1 cellular context compared by ENCODE assay signal in genomic region chr3:61251174-61251972, GRCh38.
TF ChIP-seq lines count a peak whose summit lies in the region.

Gene FHIT, minus strand, starts transcription at chr3:61251452.

TF ChIP-seq in K562, 482 proteins besides CTCF, POLR2A, EP300 and RAD21 (continued from another document and continues in another):
- TF ChIP-seq, protein P1, sequence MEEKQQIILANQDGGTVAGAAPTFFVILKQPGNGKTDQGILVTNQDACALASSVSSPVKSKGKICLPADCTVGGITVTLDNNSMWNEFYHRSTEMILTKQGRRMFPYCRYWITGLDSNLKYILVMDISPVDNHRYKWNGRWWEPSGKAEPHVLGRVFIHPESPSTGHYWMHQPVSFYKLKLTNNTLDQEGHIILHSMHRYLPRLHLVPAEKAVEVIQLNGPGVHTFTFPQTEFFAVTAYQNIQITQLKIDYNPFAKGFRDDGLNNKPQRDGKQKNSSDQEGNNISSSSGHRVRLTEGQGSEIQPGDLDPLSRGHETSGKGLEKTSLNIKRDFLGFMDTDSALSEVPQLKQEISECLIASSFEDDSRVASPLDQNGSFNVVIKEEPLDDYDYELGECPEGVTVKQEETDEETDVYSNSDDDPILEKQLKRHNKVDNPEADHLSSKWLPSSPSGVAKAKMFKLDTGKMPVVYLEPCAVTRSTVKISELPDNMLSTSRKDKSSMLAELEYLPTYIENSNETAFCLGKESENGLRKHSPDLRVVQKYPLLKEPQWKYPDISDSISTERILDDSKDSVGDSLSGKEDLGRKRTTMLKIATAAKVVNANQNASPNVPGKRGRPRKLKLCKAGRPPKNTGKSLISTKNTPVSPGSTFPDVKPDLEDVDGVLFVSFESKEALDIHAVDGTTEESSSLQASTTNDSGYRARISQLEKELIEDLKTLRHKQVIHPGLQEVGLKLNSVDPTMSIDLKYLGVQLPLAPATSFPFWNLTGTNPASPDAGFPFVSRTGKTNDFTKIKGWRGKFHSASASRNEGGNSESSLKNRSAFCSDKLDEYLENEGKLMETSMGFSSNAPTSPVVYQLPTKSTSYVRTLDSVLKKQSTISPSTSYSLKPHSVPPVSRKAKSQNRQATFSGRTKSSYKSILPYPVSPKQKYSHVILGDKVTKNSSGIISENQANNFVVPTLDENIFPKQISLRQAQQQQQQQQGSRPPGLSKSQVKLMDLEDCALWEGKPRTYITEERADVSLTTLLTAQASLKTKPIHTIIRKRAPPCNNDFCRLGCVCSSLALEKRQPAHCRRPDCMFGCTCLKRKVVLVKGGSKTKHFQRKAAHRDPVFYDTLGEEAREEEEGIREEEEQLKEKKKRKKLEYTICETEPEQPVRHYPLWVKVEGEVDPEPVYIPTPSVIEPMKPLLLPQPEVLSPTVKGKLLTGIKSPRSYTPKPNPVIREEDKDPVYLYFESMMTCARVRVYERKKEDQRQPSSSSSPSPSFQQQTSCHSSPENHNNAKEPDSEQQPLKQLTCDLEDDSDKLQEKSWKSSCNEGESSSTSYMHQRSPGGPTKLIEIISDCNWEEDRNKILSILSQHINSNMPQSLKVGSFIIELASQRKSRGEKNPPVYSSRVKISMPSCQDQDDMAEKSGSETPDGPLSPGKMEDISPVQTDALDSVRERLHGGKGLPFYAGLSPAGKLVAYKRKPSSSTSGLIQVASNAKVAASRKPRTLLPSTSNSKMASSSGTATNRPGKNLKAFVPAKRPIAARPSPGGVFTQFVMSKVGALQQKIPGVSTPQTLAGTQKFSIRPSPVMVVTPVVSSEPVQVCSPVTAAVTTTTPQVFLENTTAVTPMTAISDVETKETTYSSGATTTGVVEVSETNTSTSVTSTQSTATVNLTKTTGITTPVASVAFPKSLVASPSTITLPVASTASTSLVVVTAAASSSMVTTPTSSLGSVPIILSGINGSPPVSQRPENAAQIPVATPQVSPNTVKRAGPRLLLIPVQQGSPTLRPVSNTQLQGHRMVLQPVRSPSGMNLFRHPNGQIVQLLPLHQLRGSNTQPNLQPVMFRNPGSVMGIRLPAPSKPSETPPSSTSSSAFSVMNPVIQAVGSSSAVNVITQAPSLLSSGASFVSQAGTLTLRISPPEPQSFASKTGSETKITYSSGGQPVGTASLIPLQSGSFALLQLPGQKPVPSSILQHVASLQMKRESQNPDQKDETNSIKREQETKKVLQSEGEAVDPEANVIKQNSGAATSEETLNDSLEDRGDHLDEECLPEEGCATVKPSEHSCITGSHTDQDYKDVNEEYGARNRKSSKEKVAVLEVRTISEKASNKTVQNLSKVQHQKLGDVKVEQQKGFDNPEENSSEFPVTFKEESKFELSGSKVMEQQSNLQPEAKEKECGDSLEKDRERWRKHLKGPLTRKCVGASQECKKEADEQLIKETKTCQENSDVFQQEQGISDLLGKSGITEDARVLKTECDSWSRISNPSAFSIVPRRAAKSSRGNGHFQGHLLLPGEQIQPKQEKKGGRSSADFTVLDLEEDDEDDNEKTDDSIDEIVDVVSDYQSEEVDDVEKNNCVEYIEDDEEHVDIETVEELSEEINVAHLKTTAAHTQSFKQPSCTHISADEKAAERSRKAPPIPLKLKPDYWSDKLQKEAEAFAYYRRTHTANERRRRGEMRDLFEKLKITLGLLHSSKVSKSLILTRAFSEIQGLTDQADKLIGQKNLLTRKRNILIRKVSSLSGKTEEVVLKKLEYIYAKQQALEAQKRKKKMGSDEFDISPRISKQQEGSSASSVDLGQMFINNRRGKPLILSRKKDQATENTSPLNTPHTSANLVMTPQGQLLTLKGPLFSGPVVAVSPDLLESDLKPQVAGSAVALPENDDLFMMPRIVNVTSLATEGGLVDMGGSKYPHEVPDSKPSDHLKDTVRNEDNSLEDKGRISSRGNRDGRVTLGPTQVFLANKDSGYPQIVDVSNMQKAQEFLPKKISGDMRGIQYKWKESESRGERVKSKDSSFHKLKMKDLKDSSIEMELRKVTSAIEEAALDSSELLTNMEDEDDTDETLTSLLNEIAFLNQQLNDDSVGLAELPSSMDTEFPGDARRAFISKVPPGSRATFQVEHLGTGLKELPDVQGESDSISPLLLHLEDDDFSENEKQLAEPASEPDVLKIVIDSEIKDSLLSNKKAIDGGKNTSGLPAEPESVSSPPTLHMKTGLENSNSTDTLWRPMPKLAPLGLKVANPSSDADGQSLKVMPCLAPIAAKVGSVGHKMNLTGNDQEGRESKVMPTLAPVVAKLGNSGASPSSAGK (IDR thresholded peaks at IDR 0.05): no peak
- TF ChIP-seq NBN (IDR thresholded peaks at IDR 0.05; ENCODE audit: low read depth) (no peak), ZNF316 (IDR thresholded peaks at IDR 0.05) (no peak), PHF8 (IDR thresholded peaks at IDR 0.05; ENCODE audit: borderline replicate concordance, low read length) (peak; percentile 57; the same call in 1 of the 2 replicates), ZBTB1 (CRISPR knock-in tag; IDR thresholded peaks at IDR 0.05; ENCODE audit: borderline replicate concordance, low read depth) (no peak), SRF (CRISPR knock-in tag; IDR thresholded peaks at IDR 0.05) (no peak), BRCA1 (IDR thresholded peaks at IDR 0.05) (no peak), BRCA1 (CRISPR knock-in tag; IDR thresholded peaks at IDR 0.05) (no peak), KLF10 (CRISPR knock-in tag; IDR thresholded peaks at IDR 0.05) (no peak), RB1 (IDR thresholded peaks at IDR 0.05; ENCODE audit: low read depth) (0 out of 2 replicates have a peak, but pooled peaks have one; percentile 46), MCM5 (IDR thresholded peaks at IDR 0.05; ENCODE audit: low read depth) (no peak), MEF2A (IDR thresholded peaks at IDR 0.05; ENCODE audit: control insufficient read depth, low read depth, low read length) (no peak), ZNF780A (CRISPR knock-in tag; IDR thresholded peaks at IDR 0.05) (no peak), PTBP1 (IDR thresholded peaks at IDR 0.05; ENCODE audit: low read depth, low read length) (no peak), ZNF766 (CRISPR knock-in tag; conservative IDR thresholded peaks at IDR 0.05) (no peak), CHD2 (IDR thresholded peaks at IDR 0.05; ENCODE audit: low read depth, low read length) (peak; percentile 79), HOMEZ (CRISPR knock-in tag; IDR thresholded peaks at IDR 0.05) (no peak), WHSC1 (IDR thresholded peaks at IDR 0.05; ENCODE audit: low read length) (no peak), HMGXB4 (CRISPR knock-in tag; IDR thresholded peaks at IDR 0.05) (no peak), ZNF3 (CRISPR knock-in tag; IDR thresholded peaks at IDR 0.05) (no peak), SLC30A9 (CRISPR knock-in tag; IDR thresholded peaks at IDR 0.05) (no peak), XRCC4 (IDR thresholded peaks at IDR 0.05; ENCODE audit: extremely low read depth, insufficient read depth, insufficient read length) (no peak), ESRRA (IDR thresholded peaks at IDR 0.05; ENCODE audit: borderline replicate concordance, low read depth) (peak; percentile 66; the same call in 1 of the 2 replicates), TAL1 (IDR thresholded peaks at IDR 0.05) (no peak), NR3C1 (CRISPR knock-in tag; IDR thresholded peaks at IDR 0.05) (no peak)
- TF ChIP-seq, protein P2, sequence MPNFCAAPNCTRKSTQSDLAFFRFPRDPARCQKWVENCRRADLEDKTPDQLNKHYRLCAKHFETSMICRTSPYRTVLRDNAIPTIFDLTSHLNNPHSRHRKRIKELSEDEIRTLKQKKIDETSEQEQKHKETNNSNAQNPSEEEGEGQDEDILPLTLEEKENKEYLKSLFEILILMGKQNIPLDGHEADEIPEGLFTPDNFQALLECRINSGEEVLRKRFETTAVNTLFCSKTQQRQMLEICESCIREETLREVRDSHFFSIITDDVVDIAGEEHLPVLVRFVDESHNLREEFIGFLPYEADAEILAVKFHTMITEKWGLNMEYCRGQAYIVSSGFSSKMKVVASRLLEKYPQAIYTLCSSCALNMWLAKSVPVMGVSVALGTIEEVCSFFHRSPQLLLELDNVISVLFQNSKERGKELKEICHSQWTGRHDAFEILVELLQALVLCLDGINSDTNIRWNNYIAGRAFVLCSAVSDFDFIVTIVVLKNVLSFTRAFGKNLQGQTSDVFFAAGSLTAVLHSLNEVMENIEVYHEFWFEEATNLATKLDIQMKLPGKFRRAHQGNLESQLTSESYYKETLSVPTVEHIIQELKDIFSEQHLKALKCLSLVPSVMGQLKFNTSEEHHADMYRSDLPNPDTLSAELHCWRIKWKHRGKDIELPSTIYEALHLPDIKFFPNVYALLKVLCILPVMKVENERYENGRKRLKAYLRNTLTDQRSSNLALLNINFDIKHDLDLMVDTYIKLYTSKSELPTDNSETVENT (CRISPR knock-in tag; IDR thresholded peaks at IDR 0.05): no peak
- TF ChIP-seq, protein P3, sequence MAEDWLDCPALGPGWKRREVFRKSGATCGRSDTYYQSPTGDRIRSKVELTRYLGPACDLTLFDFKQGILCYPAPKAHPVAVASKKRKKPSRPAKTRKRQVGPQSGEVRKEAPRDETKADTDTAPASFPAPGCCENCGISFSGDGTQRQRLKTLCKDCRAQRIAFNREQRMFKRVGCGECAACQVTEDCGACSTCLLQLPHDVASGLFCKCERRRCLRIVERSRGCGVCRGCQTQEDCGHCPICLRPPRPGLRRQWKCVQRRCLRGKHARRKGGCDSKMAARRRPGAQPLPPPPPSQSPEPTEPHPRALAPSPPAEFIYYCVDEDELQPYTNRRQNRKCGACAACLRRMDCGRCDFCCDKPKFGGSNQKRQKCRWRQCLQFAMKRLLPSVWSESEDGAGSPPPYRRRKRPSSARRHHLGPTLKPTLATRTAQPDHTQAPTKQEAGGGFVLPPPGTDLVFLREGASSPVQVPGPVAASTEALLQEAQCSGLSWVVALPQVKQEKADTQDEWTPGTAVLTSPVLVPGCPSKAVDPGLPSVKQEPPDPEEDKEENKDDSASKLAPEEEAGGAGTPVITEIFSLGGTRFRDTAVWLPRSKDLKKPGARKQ (CRISPR knock-in tag; IDR thresholded peaks at IDR 0.05): no peak
- TF ChIP-seq, protein P4, sequence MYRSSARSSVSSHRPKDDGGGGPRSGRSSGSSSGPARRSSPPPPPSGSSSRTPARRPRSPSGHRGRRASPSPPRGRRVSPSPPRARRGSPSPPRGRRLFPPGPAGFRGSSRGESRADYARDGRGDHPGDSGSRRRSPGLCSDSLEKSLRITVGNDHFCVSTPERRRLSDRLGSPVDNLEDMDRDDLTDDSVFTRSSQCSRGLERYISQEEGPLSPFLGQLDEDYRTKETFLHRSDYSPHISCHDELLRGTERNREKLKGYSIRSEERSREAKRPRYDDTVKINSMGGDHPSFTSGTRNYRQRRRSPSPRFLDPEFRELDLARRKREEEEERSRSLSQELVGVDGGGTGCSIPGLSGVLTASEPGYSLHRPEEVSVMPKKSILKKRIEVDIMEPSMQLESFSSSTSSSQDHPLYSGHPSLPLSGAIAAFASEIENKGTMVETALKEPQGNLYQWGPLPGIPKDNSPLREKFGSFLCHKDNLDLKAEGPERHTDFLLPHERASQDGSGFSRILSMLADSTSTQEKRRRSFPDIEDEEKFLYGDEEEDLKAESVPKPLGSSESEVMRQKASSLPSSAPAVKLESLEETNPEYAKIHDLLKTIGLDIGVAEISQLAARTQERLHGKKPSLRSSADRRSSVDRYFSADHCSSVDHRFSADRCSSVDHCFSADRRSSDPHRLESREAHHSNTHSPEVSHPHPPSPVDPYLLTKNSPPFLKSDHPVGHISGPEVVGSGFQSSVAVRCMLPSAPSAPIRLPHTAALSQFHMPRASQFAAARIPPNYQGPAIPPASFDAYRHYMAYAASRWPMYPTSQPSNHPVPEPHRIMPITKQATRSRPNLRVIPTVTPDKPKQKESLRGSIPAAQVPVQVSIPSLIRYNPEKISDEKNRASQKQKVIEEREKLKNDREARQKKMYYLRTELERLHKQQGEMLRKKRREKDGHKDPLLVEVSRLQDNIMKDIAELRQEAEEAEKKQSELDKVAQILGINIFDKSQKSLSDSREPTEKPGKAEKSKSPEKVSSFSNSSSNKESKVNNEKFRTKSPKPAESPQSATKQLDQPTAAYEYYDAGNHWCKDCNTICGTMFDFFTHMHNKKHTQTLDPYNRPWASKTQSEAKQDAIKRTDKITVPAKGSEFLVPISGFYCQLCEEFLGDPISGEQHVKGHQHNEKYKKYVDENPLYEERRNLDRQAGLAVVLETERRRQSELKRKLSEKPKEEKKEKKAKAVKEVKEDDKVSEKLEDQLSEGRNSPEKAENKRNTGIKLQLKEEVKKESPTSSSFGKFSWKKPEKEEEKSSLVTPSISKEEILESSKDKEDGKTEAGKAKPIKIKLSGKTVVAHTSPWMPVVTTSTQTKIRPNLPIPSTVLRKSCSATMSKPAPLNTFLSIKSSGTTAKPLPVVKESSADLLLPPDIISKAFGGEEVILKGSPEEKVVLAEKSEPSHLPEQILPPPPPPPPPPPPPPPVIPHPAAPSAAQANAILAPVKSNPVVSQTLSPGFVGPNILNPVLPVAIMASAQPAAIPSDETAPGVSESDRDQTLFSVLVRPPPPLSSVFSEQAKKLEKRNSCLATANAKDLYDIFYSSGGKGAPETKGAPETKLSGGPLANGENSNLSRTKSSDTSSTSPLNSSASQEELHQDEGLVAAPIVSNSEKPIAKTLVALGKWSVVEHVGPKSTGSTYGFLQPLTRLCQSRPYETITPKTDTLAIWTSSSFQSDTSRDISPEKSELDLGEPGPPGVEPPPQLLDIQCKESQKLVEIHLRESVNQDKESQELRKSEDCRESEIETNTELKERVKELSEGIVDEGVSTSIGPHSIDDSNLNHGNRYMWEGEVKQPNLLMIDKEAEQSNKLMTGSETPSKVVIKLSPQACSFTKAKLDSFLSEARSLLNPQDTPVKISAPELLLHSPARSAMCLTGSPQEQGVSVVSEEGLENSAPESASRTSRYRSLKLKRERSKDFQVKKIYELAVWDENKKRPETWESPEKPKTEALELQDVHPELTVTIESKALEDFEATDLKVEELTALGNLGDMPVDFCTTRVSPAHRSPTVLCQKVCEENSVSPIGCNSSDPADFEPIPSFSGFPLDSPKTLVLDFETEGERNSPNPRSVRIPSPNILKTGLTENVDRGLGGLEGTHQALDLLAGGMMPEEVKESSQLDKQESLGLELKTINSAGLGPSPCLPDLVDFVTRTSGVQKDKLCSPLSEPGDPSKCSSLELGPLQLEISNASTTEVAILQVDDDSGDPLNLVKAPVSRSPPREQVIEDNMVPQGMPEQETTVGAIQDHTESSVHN (IDR thresholded peaks at IDR 0.05; ENCODE audit: borderline replicate concordance in 1 of 2, low read depth in 1 of 2): no peak
